13 cellular contexts compared by ENCODE assay signal in genomic region chr1:88079036-88079435, GRCh38.
DNase-seq lines count a peak whose midpoint lies in the region; TF ChIP-seq lines count a peak whose summit lies in the region.
"Had no signal": no experiment of that assay in that cellular context is flagged by ENCODE, and none has a peak within 500 bp of the region (broad histone marks: within the 10 kb centered on the region; RNA-seq: fewer than 3 reads in every experiment).

No MANE protein-coding gene starts in this region.

- H3K27ac ChIP-seq in osteoblast (ENCODE audit: low read depth, low read length): no peak overlapping the region
- H3K27ac ChIP-seq: ascending aorta, tibial nerve had no signal

- no peaks in the 10 kb centered on the region for H4K20me1 ChIP-seq in Loucy (ENCODE audit: insufficient read depth, low read length, poor library complexity, severe bottlenecking)
- no peaks in the 10 kb centered on the region for H4K20me1 ChIP-seq in osteoblast (ENCODE audit: insufficient read depth, low read length)

- H3K36me3 ChIP-seq in Loucy (ENCODE audit: insufficient read depth, low read length) (no peaks in the 10 kb centered on the region), osteoblast (ENCODE audit: insufficient read depth, low read length) (no peaks in the 10 kb centered on the region)
- H3K36me3 ChIP-seq: ascending aorta, tibial nerve had no signal

- H3K4me1 ChIP-seq in Loucy (ENCODE audit: insufficient read depth, low read length, poor library complexity, severe bottlenecking) (no peaks in the 10 kb centered on the region), osteoblast (ENCODE audit: insufficient read depth, low read length) (no peaks in the 10 kb centered on the region)
- H3K4me1 ChIP-seq: ascending aorta, tibial nerve had no signal

- H3K9me3 ChIP-seq in Loucy (ENCODE audit: insufficient read depth, low read depth, low read length): no peaks in the 10 kb centered on the region
- H3K9me3 ChIP-seq in osteoblast (ENCODE audit: low read depth, low read length): no peaks in the 10 kb centered on the region
- H3K9me3 ChIP-seq: ascending aorta had no signal

- DNase-seq in DMS 273 (lab: John Stamatoyannopoulos, UW; ENCODE audit: unreplicated experiment): peak; percentile 23
- DNase-seq in DMS 273 treated with DMSO at 0.1 percent for 48 hours (lab: John Stamatoyannopoulos, UW): no peak
- DNase-seq in dermis blood vessel endothelial cell: peak; percentile 3
- no peak for DNase-seq in osteoblast (ENCODE audit: insufficient read length, low spot score, missing footprints)
- DNase-seq in inferior parietal cortex (ENCODE audit: extremely low spot score): no peak
- no peak for DNase-seq in nucleus accumbens (lab: John Stamatoyannopoulos, UW)
- no peak for DNase-seq in activated CD8-positive, alpha-beta memory T cell treated with anti-CD3 and anti-CD28 coated beads, Interleukin-2, amount 50 U/mL, for 4 hours
- DNase-seq: activated CD8-positive, alpha-beta memory T cell treated with anti-CD3 and anti-CD28 coated beads, Interleukin-2, amount 10 ng/mL, durations not matched to agents 7 days and 5 days; hippocampal formation; NCI-H2029 had no signal

- TF ChIP-seq CTCF in Loucy (conservative IDR thresholded peaks at IDR 0.05; ENCODE audit: low read length) (peak; percentile 57), osteoblast (IDR thresholded peaks at IDR 0.05; ENCODE audit: extremely low read depth, low read depth, low read length) (peak; percentile 37)

- no peak overlapping the region for H2AFZ ChIP-seq in Loucy (ENCODE audit: low read length)
- H2AFZ ChIP-seq in osteoblast (ENCODE audit: low read length): no peak overlapping the region

- H3K4me2 ChIP-seq in Loucy (ENCODE audit: low read depth, low read length, poor library complexity, severe bottlenecking) (no peak overlapping the region), osteoblast (ENCODE audit: insufficient read depth, low read length) (no peak overlapping the region)

- H3K9me2 ChIP-seq in Loucy (replicated peaks; ENCODE audit: low read depth, low read length): no peaks in the 10 kb centered on the region

- H3K79me2 ChIP-seq in Loucy (ENCODE audit: insufficient read depth, low read length) (no peaks in the 10 kb centered on the region), osteoblast (ENCODE audit: insufficient read depth, low read length) (no peaks in the 10 kb centered on the region)

- no peaks in the 10 kb centered on the region for H3K27me3 ChIP-seq in Loucy (ENCODE audit: insufficient read depth, low read length, poor library complexity, severe bottlenecking)
- H3K27me3 ChIP-seq in osteoblast (ENCODE audit: insufficient read depth, low read length): no peaks in the 10 kb centered on the region
- H3K27me3 ChIP-seq: ascending aorta, tibial nerve had no signal

- H3F3A ChIP-seq in Loucy (ENCODE audit: low read depth): no peaks in the 10 kb centered on the region

- H3K4me3 ChIP-seq in Loucy (ENCODE audit: low read length, poor library complexity, severe bottlenecking) (no peak overlapping the region), osteoblast (ENCODE audit: insufficient read depth, low read length) (no peak overlapping the region)
- H3K4me3 ChIP-seq: ascending aorta, tibial nerve had no signal

- H3K9ac ChIP-seq in Loucy (ENCODE audit: low read depth, low read length, poor library complexity, severe bottlenecking): no peak overlapping the region

Comparison
In these comparisons a context has a peak if more than half of its experiments do, and no peak if none do; other contexts are left out.
1. DNase-seq: peak in DMS 273 (single experiment) and dermis blood vessel endothelial cell (single experiment); none in DMS 273 treated with DMSO at 0.1 percent for 48 hours (single experiment), osteoblast (single experiment), inferior parietal cortex (single experiment), nucleus accumbens (0 of 56) and activated CD8-positive, alpha-beta memory T cell treated with anti-CD3 and anti-CD28 coated beads, Interleukin-2, amount 50 U/mL, for 4 hours (single experiment).